ENCODE assay signal across 1 cellular context in the genomic region with DNA sequence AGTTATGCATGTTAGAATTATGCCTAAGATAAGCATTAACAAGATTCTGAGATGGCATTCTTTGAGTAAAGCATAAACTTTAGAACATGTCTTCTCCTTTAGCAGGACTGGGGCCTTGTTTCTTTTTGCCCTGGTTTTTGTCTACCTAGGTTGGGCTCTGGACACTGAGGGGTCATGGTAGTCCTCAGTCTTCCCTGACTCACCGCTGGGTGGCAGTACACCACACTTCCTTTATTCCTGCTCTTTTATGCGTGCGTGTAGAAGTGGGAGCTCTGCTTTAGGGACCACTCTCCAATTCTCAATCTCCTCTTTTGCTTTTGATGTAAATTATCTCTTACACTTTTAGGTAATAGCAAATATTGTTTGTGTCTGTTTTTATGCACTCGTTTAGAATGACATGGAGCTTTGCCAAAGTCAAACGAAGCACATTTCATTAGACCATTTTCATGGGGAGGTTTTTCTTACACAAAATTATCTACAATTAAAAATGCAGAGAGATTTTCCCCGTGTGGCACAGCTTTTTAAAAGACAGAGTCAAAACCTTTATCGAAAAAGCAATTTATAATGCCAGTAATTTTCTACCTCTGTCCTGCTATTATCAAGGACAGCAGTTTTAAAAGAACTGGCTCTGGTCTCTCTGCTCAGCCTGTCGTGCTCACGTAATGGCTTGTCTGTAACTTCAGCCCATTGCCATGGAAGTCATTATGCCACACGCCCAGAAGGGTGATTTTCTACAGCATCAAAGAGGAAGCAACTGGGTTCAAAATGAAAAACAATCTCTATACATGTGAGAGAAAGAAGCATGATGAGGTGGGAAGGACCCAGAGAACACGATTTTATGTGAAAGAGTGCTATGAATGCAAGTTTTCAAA.
TF ChIP-seq lines count a peak whose summit lies in the region.

No MANE protein-coding gene starts in this region.

TF ChIP-seq in IMR-90, 13 proteins besides CTCF, POLR2A, EP300 and RAD21 (continued from another document):
- no peak for TF ChIP-seq USF2 (IDR thresholded peaks at IDR 0.05; ENCODE audit: low read depth, low read length)
- TF ChIP-seq RCOR1 (IDR thresholded peaks at IDR 0.05; ENCODE audit: insufficient replicate concordance, low read length) = no peak
